12 cellular contexts compared by ENCODE assay signal in the genomic region with DNA sequence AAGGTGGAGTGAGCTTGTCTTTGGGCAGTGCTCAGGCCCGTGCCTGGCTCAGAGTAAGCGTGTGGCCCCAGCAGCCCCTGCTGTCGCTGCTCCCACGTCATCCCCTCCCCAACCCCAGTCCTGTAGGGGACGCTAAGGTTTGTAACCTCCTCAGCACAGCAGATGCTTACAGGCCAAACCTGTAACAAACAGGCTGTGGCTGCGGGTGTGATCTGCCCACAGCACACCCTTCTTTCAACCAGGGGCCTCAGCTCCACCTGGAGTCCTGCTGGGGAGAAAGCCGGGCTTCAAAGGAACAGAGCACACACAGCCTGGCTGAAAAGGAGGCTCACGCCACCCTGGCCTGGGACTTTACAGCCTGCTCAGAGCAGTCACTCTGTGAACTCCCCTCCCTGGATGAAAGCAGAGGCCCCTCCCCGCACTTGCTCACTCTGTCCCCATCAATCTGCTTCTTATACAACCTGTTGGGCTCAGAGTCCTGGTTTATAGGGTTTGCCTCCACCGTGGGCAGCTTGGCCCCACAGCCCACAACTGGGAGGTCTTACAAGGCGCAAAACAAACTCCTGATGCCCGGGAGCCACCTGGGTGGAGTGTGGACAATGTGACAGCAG. TPM values are rescaled to one million over a fixed set of nuclear protein-coding genes. Genes with fewer than 3 reads are reported as not detected.
DNase-seq lines count a peak whose midpoint lies in the region; ATAC-seq and TF ChIP-seq lines count a peak whose summit lies in the region.
"Had no signal": no experiment of that assay in that cellular context is flagged by ENCODE, and none has a peak within 500 bp of the region (broad histone marks: within the 10 kb centered on the region; RNA-seq: fewer than 3 reads in every experiment).

No MANE protein-coding gene starts in this region.

- peaks cover 14 to 28% of the 10 kb centered on the region in 2 donors for H3K4me1 ChIP-seq in left lung
- peaks cover 5 to 47% (median 21%) of the 10 kb centered on the region in 4 donors for H3K4me1 ChIP-seq in stomach

- H3K27me3 ChIP-seq in left lung = no peaks in the 10 kb centered on the region
- H3K27me3 ChIP-seq in stomach = no peaks in the 10 kb centered on the region

- CTCF ChIA-PET in WTC11 (lab: Charles Lee) = interaction anchor here (0.8 to 4.2 kb wide), 8 partner anchors 11 to 97 kb away, joined by 3 to 41 read pairs (median 4); partner anchors contain the start of gene SCUBE1

- TF ChIP-seq POLR2A in stomach (IDR thresholded peaks at IDR 0.05) = no peak

- H3K4me1 Mint-ChIP-seq in HFFc6 (ENCODE audit: low read depth) (no peaks in the 10 kb centered on the region; the same call in 1 of the 2 replicates), WTC11 (no peaks in the 10 kb centered on the region)

- H3K36me3 ChIP-seq in left lung = no peaks in the 10 kb centered on the region
- H3K36me3 ChIP-seq in stomach = no peaks in the 10 kb centered on the region

- H3K4me3 ChIP-seq in left lung (no peak overlapping the region), stomach (peak overlapping the region in 2 of 4 donors; percentile 17 to 20)

- DNase-seq in HFFc6 (no peak), WTC11 (ENCODE audit: low spot score) (no peak), left lung (no peak), stomach (no peak), NCI-H524 (lab: John Stamatoyannopoulos, UW) (no peak)
- no peak for DNase-seq in NK-92 treated with Interleukin-12 subunit alpha and Interleukin-12 subunit beta, amount 100 ng/mL, for 24 hours (lab: John Stamatoyannopoulos, UW)
- DNase-seq: glutamatergic neuron, GOT3, NCI-H1436 treated with DMSO at 0.1 percent for 48 hours, NCI-H526 had no signal

- H3K9me3 Mint-ChIP-seq in HFFc6 (no peaks in the 10 kb centered on the region), WTC11 (no peaks in the 10 kb centered on the region)

- WGBS in stomach, 5 donors = 60 to 76% (median 66%) methylated on average over 12 of the region's 12 CpGs

- intact Hi-C loops in left lung (cut with DNase I) (no loop called here), stomach (cut with DNase I; ENCODE audit: low total_unique reads) (no loop called here)

- peaks cover 58% of the 10 kb centered on the region for H3K27me3 Mint-ChIP-seq in HFFc6 (ENCODE audit: insufficient read depth)
- H3K27me3 Mint-ChIP-seq in WTC11 (ENCODE audit: low read depth) = no peaks in the 10 kb centered on the region

- H3K27ac Mint-ChIP-seq in HFFc6 (no peak overlapping the region), WTC11 (peak overlapping the region; percentile 45; the same call in 1 of the 2 replicates)

- H3K9me3 ChIP-seq in left lung = no peaks in the 10 kb centered on the region
- no peaks in the 10 kb centered on the region for H3K9me3 ChIP-seq in stomach

- POLR2A ChIA-PET in WTC11 (lab: Charles Lee) = interaction anchor here (1.3 kb wide), 1 partner anchor 102 kb away, joined by 3 read pairs; the partner anchor contains the start of gene TTLL12

- peak overlapping the region in 1 of 2 donors; percentile 61 for H3K27ac ChIP-seq in left lung
- H3K27ac ChIP-seq in stomach = peak overlapping the region in 3 of 5 donors; percentile 56 to 71 (median 62)

- peak; percentile 28; the same call in 1 of the 2 replicates for ATAC-seq in WTC11
- ATAC-seq in left lung = peak; percentile 13
- ATAC-seq in HG02763 (IDR thresholded peaks at IDR 0.05; ENCODE audit: unreplicated experiment) = no peak

- H3K4me3 Mint-ChIP-seq in HFFc6 (peak overlapping the region; percentile 63), WTC11 (no peak overlapping the region)

- TF ChIP-seq CTCF in HFFc6 (IDR thresholded peaks at IDR 0.05) (no peak), WTC11 (IDR thresholded peaks at IDR 0.05) (no peak), left lung (IDR thresholded peaks at IDR 0.05) (no peak), stomach (IDR thresholded peaks at IDR 0.05) (no peak)

- H3K36me3 Mint-ChIP-seq in HFFc6 (ENCODE audit: low read depth) (no peaks in the 10 kb centered on the region), WTC11 (no peaks in the 10 kb centered on the region)

- no peak for TF ChIP-seq EP300 in stomach (IDR thresholded peaks at IDR 0.05)

TF ChIP-seq in WTC11, 78 proteins besides CTCF, POLR2A, EP300 and RAD21:
- TF ChIP-seq, protein P1, sequence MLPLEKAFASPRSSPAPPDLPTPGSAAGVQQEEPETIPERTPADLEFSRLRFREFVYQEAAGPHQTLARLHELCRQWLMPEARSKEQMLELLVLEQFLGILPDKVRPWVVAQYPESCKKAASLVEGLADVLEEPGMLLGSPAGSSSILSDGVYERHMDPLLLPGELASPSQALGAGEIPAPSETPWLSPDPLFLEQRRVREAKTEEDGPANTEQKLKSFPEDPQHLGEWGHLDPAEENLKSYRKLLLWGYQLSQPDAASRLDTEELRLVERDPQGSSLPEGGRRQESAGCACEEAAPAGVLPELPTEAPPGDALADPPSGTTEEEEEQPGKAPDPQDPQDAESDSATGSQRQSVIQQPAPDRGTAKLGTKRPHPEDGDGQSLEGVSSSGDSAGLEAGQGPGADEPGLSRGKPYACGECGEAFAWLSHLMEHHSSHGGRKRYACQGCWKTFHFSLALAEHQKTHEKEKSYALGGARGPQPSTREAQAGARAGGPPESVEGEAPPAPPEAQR (CRISPR knock-in tag; IDR thresholded peaks at IDR 0.05) = no peak
- TF ChIP-seq ZNF219 (CRISPR knock-in tag; IDR thresholded peaks at IDR 0.05; ENCODE audit: borderline replicate concordance) = no peak
TF ChIP-seq in WTC11: peak in this region for 0.

RNA-seq across cellular contexts. Expression of gene SCUBE1, which starts 54.3 kb away (rescaled TPM):
- total RNA-seq in HFFc6 (2021; fragmentation: NEBNext Ultra II Directional; extraction: Animal tissue kit (Norgen Biotek cat#: 25700)) = not detected
- total RNA-seq in WTC11 (2021) (6.9 to 9.6 TPM (median 7.8 TPM) in 3 replicates), left lung (1 to 10 TPM; 4.6 to 5.0 TPM), stomach (1 to 10 TPM; 1.2 to 8.0 (median 2.3) TPM)
- polyA plus RNA-seq in stomach = 1 to 10 TPM in 1 of 3 donors, under 1 TPM in 2; 0.31 to 3.0 (median 0.62) TPM
- total RNA-seq: pulmonary artery endothelial cell had no signal
